Comparison of ENCODE assay signal across 1 cellular context in the genomic region with DNA sequence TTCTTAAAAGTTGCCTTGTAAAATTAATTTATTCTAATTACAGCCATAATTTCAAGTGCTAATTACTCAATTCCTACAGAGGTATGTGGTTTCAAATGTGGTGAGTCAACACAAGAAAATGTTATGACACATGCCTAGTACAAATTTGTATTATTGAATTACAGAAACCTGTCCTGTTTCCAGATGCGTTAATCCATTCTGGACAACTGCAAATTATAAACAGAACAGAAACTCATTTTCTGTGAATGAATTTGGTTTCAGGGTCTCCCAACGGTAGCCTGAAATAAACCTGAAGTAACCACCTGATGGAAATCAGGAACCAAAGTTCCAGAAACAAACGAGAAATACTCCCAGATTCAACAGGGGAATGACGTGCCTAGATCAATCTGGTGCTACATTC.
A peak's percentile ranks its signal among the peaks of the same experiment; 100 is the strongest.
TF ChIP-seq lines count a peak whose summit lies in the region.

No MANE protein-coding gene starts in this region.

TF ChIP-seq in HEK293, 187 proteins besides CTCF, POLR2A, EP300 and RAD21 (continued from another document):
- peak; percentile 37; the same call in 1 of the 2 replicates for TF ChIP-seq TSHZ1 (tag by site-specific recombination; IDR thresholded peaks at IDR 0.05; ENCODE audit: borderline replicate concordance)
- TF ChIP-seq ZNF394 (tag by site-specific recombination; IDR thresholded peaks at IDR 0.05; ENCODE audit: borderline replicate concordance) = peak; percentile 49
- peak; percentile 76; the same call in 1 of the 2 replicates for TF ChIP-seq ZEB2 (tag by site-specific recombination; IDR thresholded peaks at IDR 0.05)
- no peak for TF ChIP-seq MYNN (tag by site-specific recombination; IDR thresholded peaks at IDR 0.05; ENCODE audit: borderline replicate concordance)
- no peak for TF ChIP-seq ZNF10 (tag by site-specific recombination; IDR thresholded peaks at IDR 0.05)
